In the genomic region with DNA sequence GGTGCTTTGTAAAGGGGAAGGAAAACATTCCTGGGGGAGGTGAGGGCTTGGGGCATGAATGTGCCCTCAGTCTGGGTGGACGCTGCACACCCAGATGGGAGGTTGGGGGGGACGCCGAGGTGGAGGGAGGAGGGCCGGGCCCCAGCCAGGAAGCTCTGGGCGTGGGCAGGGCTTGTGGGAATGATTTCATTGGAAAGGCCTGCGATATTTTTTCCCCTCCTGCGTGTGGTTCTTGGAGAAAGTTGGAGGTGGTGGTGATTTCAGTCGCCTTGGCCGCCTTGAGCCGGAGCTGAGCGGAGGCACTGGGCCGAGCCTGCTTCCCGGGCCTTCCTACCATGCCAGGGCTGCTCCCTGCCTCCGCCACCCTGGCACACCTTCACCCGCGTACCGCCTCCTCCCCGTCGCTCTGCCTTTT, we compare ENCODE assay signal across 10 cellular contexts. TPM values are rescaled to one million over a fixed set of nuclear protein-coding genes. Genes with fewer than 3 reads are reported as not detected.
DNase-seq lines count a peak whose midpoint lies in the region; ATAC-seq, FAIRE-seq and TF ChIP-seq lines count a peak whose summit lies in the region.
"Had no signal": no experiment of that assay in that cellular context is flagged by ENCODE, and none has a peak within 500 bp of the region (broad histone marks: within the 10 kb centered on the region; RNA-seq: fewer than 3 reads in every experiment).

No MANE protein-coding gene starts in this region.

- FAIRE-seq in A204.1 (lab: Jason Lieb, UNC), result peak; percentile 89

- ATAC-seq in Right ventricle myocardium inferior (peak; percentile 76), omental fat pad (ENCODE audit: low FRiP score) (peak; percentile 82), T-helper 17 cell (no peak)
- ATAC-seq: naive thymus-derived CD8-positive, alpha-beta T cell had no signal

- no peak for DNase-seq in Right ventricle myocardium inferior (ENCODE audit: missing footprints)
- DNase-seq in omental fat pad (ENCODE audit: low spot score), result no peak
- DNase-seq in T-helper 17 cell, result no peak
- no peak for DNase-seq in NCI-H1417 treated with DMSO at 0.1 percent for 48 hours (lab: John Stamatoyannopoulos, UW)
- DNase-seq in stimulated activated CD4-positive, alpha-beta T cell treated with anti-CD3 and anti-CD28 coated beads, Interleukin-4, amount 100 ng/mL, for 24 hours, result no peak
- DNase-seq in NCI-H524 treated with DMSO at 0.1 percent for 48 hours (lab: John Stamatoyannopoulos, UW), result no peak
- DNase-seq: activated CD8-positive, alpha-beta memory T cell treated with anti-CD3 and anti-CD28 coated beads for 24 hours; naive thymus-derived CD8-positive, alpha-beta T cell had no signal

- no peaks in the 10 kb centered on the region for H3K27me3 Mint-ChIP-seq in T-helper 17 cell
- H3K27me3 Mint-ChIP-seq: naive thymus-derived CD8-positive, alpha-beta T cell had no signal

- peak overlapping the region; percentile 7; the same call in 1 of the 2 replicates for H3K4me3 ChIP-seq in WI38 (ENCODE audit: low read depth, low read length)

- H3K27ac Mint-ChIP-seq in T-helper 17 cell, result no peak overlapping the region

- intact Hi-C loops in Right ventricle myocardium inferior (cut with DNase I), result no loop called here

- no peak for TF ChIP-seq CTCF in WI38 (IDR thresholded peaks at IDR 0.05; ENCODE audit: low read depth, low read length)
- no peak for TF ChIP-seq CTCF in omental fat pad (IDR thresholded peaks at IDR 0.05)

- H3K4me1 Mint-ChIP-seq in T-helper 17 cell, result peaks cover 5% of the 10 kb centered on the region
- H3K4me1 Mint-ChIP-seq: naive thymus-derived CD8-positive, alpha-beta T cell had no signal

- H3K4me3 Mint-ChIP-seq in T-helper 17 cell, result no peak overlapping the region

- H3K9me3 ChIP-seq in T-helper 17 cell (ENCODE audit: control insufficient read depth, low read length, poor library complexity, severe bottlenecking), result no peaks in the 10 kb centered on the region

- peaks cover 13% of the 10 kb centered on the region for H3K36me3 Mint-ChIP-seq in T-helper 17 cell (ENCODE audit: low read depth)

RNA-seq across cellular contexts. Expression of gene CLEC18A, which starts 26.4 kb away (rescaled TPM):
- total RNA-seq in Right ventricle myocardium inferior (0.35 TPM), omental fat pad (1 to 10 TPM in 2 of 4 donors, under 1 TPM in 2; 0.48 to 2.7 (median 1.4) TPM), T-helper 17 cell (1 to 10 TPM; 1.8 to 2.1 TPM)
